In genomic region chr2:165469417-165469816, GRCh38 we compare ENCODE assay signal across 9 cellular contexts. TPM values are rescaled to one million over a fixed set of nuclear protein-coding genes. Genes with fewer than 3 reads are reported as not detected.
DNase-seq lines count a peak whose midpoint lies in the region; ATAC-seq and TF ChIP-seq lines count a peak whose summit lies in the region.
"Had no signal": no experiment of that assay in that cellular context is flagged by ENCODE, and none has a peak within 500 bp of the region (broad histone marks: within the 10 kb centered on the region; RNA-seq: fewer than 3 reads in every experiment).

TSS of gene CSRNP3 (plus strand) at chr2:165469698. CDS start at chr2:165595066, 125,368 bp downstream.

- no peaks in the 10 kb centered on the region for H3K9me3 ChIP-seq in NT2/D1 (ENCODE audit: insufficient read depth, low read length)
- no peaks in the 10 kb centered on the region for H3K9me3 ChIP-seq in mesenchymal stem cell (ENCODE audit: control insufficient read depth, low read length)

- no peak for ATAC-seq in HG03095 (IDR thresholded peaks at IDR 0.05; ENCODE audit: unreplicated experiment)

- H3K27me3 ChIP-seq in NT2/D1 (ENCODE audit: insufficient read depth, insufficient read length) (no peaks in the 10 kb centered on the region), mesenchymal stem cell (ENCODE audit: control insufficient read depth in 1 of 2, insufficient read depth in 1 of 2, low read length in 2 of 2) (no peaks in the 10 kb centered on the region)

- no peaks in the 10 kb centered on the region for H3K79me1 ChIP-seq in mesenchymal stem cell (replicated peaks; ENCODE audit: low read length, poor library complexity, severe bottlenecking)

- CTCF ChIA-PET in activated naive CD4-positive, alpha-beta T cell treated with anti-CD3 and anti-CD28 coated beads, Interleukin-2, amount 10 ng/mL, durations not matched to agents 7 days and 5 days (lab: Charles Lee), result interaction anchor here (0.7 kb wide), 1 partner anchor 50 kb away, joined by 3 read pairs; no protein-coding TSS in a partner anchor

- H3K4me3 ChIP-seq in NT2/D1 (ENCODE audit: insufficient read length, low read depth) (no peak within 1 kb of the TSS), epithelial cell of esophagus (ENCODE audit: low read length) (peak within 1 kb of the TSS; percentile 77), mesenchymal stem cell (ENCODE audit: insufficient read depth in 1 of 2, low read depth in 1 of 2, low read length in 2 of 2) (peak within 1 kb of the TSS in 1 of 2 experiments; percentile 77), urinary bladder (ENCODE audit: low read depth, low read length) (peak within 1 kb of the TSS; percentile 46)

- no peak within 1 kb of the TSS for H2AFZ ChIP-seq in mesenchymal stem cell (ENCODE audit: low read depth, low read length)

- DNase-seq in HCEC 1CT (peak; percentile 83), NT2/D1 (ENCODE audit: low read depth, low spot score) (peak; percentile 3), epithelial cell of esophagus (ENCODE audit: low read depth) (peak; percentile 89), mesenchymal stem cell (peak; percentile 89)
- DNase-seq in activated naive CD4-positive, alpha-beta T cell treated with anti-CD3 and anti-CD28 coated beads, Interleukin-2, amount 10 ng/mL, durations not matched to agents 7 days and 5 days, result no peak
- no peak for DNase-seq in activated naive CD4-positive, alpha-beta T cell treated with anti-CD3 and anti-CD28 coated beads, Interleukin-2, amount 50 U/mL, for 16 hours

- H3K36me3 ChIP-seq in NT2/D1 (ENCODE audit: insufficient read depth, insufficient read length, low read length), result no peaks in the 10 kb centered on the region
- H3K36me3 ChIP-seq in mesenchymal stem cell (ENCODE audit: control insufficient read depth in 1 of 2, insufficient read depth in 2 of 2, low read depth in 1 of 2, low read length in 2 of 2), result no peaks in the 10 kb centered on the region
- no peaks in the 10 kb centered on the region for H3K36me3 ChIP-seq in urinary bladder (ENCODE audit: insufficient read depth)

- H3K4me1 ChIP-seq in NT2/D1 (ENCODE audit: insufficient read depth, insufficient read length) (no peaks in the 10 kb centered on the region), mesenchymal stem cell (ENCODE audit: control insufficient read depth, insufficient read depth, low read depth, low read length) (no peaks in the 10 kb centered on the region), urinary bladder (ENCODE audit: insufficient read depth) (no peaks in the 10 kb centered on the region)

- no peak within 1 kb of the TSS for H3K9ac ChIP-seq in NT2/D1 (ENCODE audit: insufficient read length, low read depth)
- H3K9ac ChIP-seq in mesenchymal stem cell (ENCODE audit: low read length), result peak within 1 kb of the TSS; percentile 84
- H3K9ac ChIP-seq: KMS-11 had no signal

- no peaks in the 10 kb centered on the region for H3K9me3 Mint-ChIP-seq in activated naive CD4-positive, alpha-beta T cell treated with anti-CD3 and anti-CD28 coated beads, Interleukin-2, amount 10 ng/mL, durations not matched to agents 7 days and 5 days

- no peak within 1 kb of the TSS for H2BK12ac ChIP-seq in mesenchymal stem cell (ENCODE audit: low read length in 2 of 2)

- no peak within 1 kb of the TSS for H3K14ac ChIP-seq in mesenchymal stem cell (ENCODE audit: low read length in 2 of 2)

- no peak within 1 kb of the TSS for H3K4me3 Mint-ChIP-seq in activated naive CD4-positive, alpha-beta T cell treated with anti-CD3 and anti-CD28 coated beads, Interleukin-2, amount 10 ng/mL, durations not matched to agents 7 days and 5 days

- no peak within 1 kb of the TSS for H3K18ac ChIP-seq in mesenchymal stem cell (ENCODE audit: low read depth in 1 of 2, low read length in 2 of 2)

- no peaks in the 10 kb centered on the region for H3K4me1 Mint-ChIP-seq in activated naive CD4-positive, alpha-beta T cell treated with anti-CD3 and anti-CD28 coated beads, Interleukin-2, amount 10 ng/mL, durations not matched to agents 7 days and 5 days

- H4K91ac ChIP-seq in mesenchymal stem cell (ENCODE audit: low read length), result no peak within 1 kb of the TSS

- H2AK5ac ChIP-seq in mesenchymal stem cell (ENCODE audit: low read length, severe bottlenecking), result no peak within 1 kb of the TSS

- no peaks in the 10 kb centered on the region for H3K36me3 Mint-ChIP-seq in activated naive CD4-positive, alpha-beta T cell treated with anti-CD3 and anti-CD28 coated beads, Interleukin-2, amount 10 ng/mL, durations not matched to agents 7 days and 5 days

- H4K8ac ChIP-seq in mesenchymal stem cell (ENCODE audit: low read length), result no peak within 1 kb of the TSS

- no peak within 1 kb of the TSS for H2BK5ac ChIP-seq in mesenchymal stem cell (ENCODE audit: low read depth, low read length, poor library complexity, severe bottlenecking)

- no peak within 1 kb of the TSS for H3K4ac ChIP-seq in mesenchymal stem cell (ENCODE audit: low read depth in 1 of 2, low read length in 2 of 2)

- TF ChIP-seq CTCF in epithelial cell of esophagus (IDR thresholded peaks at IDR 0.05; ENCODE audit: insufficient read depth, low read depth, low read length, missing control alignments), result peak; percentile 8

- no peak within 1 kb of the TSS for H3K4me2 ChIP-seq in mesenchymal stem cell (ENCODE audit: low read length, poor library complexity, severe bottlenecking)
- H3K4me2 ChIP-seq: KMS-11 had no signal

- H3K27ac Mint-ChIP-seq in activated naive CD4-positive, alpha-beta T cell treated with anti-CD3 and anti-CD28 coated beads, Interleukin-2, amount 10 ng/mL, durations not matched to agents 7 days and 5 days, result no peak within 1 kb of the TSS

- H3K23ac ChIP-seq in mesenchymal stem cell (ENCODE audit: low read length in 2 of 2), result no peak within 1 kb of the TSS

- WGBS in mesenchymal stem cell, result 6% methylated on average over 2 of the region's 8 CpGs
- WGBS in urinary bladder, result 8% methylated on average over 8 of the region's 8 CpGs

- no peak within 1 kb of the TSS for H2BK120ac ChIP-seq in mesenchymal stem cell (ENCODE audit: low read depth, low read length)

- no peak within 1 kb of the TSS for H2BK15ac ChIP-seq in mesenchymal stem cell (ENCODE audit: low read depth, poor library complexity, severe bottlenecking)

- H3K27me3 Mint-ChIP-seq in activated naive CD4-positive, alpha-beta T cell treated with anti-CD3 and anti-CD28 coated beads, Interleukin-2, amount 10 ng/mL, durations not matched to agents 7 days and 5 days, result no peaks in the 10 kb centered on the region

- H3K27ac ChIP-seq in mesenchymal stem cell (ENCODE audit: low read length, poor library complexity, severe bottlenecking) (no peak within 1 kb of the TSS), urinary bladder (ENCODE audit: low read depth) (no peak within 1 kb of the TSS)
- H3K27ac ChIP-seq: KMS-11 had no signal

RNA-seq across cellular contexts. Expression of gene CSRNP3, which starts in this region (rescaled TPM):
- 1.5 TPM for polyA plus RNA-seq in mesenchymal stem cell (2013, experiment 1 of 2)
- polyA plus RNA-seq in mesenchymal stem cell (2013, experiment 2 of 2), result 1.6 TPM
- total RNA-seq in urinary bladder, result 34.1 TPM
- polyA plus RNA-seq in urinary bladder, result 1.8 TPM

Comparison
In these comparisons a context has a peak if more than half of its experiments do, and no peak if none do; other contexts are left out.
1. DNase-seq: peak in HCEC 1CT (single experiment), NT2/D1 (single experiment), epithelial cell of esophagus (single experiment) and mesenchymal stem cell (single experiment); none in activated naive CD4-positive, alpha-beta T cell treated with anti-CD3 and anti-CD28 coated beads, Interleukin-2, amount 10 ng/mL, durations not matched to agents 7 days and 5 days (single experiment) and activated naive CD4-positive, alpha-beta T cell treated with anti-CD3 and anti-CD28 coated beads, Interleukin-2, amount 50 U/mL, for 16 hours (single experiment).